Comparison of ENCODE assay signal across 2 cellular contexts in the genomic region with DNA sequence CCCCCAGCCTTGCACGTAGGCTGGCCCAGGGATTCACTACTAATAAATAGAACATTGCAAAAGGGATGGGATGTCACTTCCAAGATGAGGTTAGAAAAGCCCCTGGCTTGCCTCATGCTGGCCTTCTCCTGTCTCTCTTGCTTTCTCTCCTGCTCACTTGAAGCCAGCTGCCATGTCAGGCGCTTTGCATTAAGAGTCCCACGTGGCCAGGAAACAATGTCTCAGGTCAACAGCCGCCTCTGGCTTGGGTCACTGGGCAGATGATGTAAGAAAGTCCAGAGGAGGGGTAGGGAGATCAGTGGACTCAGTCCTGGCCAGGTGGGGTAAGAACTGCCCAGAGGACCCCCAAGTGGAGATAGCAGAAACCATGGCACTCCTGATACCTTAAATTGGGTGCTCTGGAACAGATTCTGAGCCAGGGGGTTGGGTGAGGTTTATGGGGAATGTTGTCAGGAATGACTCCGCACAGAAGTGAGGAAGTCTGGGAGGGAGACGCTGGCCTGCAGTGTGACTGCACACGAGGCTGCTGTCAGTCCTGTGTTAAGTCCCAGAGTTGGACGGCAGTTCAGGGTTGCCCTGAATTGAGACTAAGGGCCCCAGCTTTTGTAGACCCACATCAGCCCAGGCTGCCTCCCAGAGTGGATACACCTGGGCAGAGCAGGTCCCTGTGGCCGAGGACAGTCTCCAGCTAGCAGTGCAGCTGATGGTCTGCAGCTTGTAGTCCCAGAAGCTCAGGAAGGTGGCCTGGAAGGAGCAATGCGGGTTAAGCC.
TF ChIP-seq lines count a peak whose summit lies in the region.

No MANE protein-coding gene starts in this region.

TF ChIP-seq in HepG2, 621 proteins besides CTCF, POLR2A, EP300 and RAD21:
- TF ChIP-seq, protein P1, sequence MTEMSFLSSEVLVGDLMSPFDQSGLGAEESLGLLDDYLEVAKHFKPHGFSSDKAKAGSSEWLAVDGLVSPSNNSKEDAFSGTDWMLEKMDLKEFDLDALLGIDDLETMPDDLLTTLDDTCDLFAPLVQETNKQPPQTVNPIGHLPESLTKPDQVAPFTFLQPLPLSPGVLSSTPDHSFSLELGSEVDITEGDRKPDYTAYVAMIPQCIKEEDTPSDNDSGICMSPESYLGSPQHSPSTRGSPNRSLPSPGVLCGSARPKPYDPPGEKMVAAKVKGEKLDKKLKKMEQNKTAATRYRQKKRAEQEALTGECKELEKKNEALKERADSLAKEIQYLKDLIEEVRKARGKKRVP (CRISPR knock-in tag; IDR thresholded peaks at IDR 0.05) = 0 out of 4 replicates have a peak, but pooled peaks of 1 of the 2 experiments have one; percentile 35
- no peak for TF ChIP-seq MIER2 (CRISPR knock-in tag; IDR thresholded peaks at IDR 0.05)
- TF ChIP-seq, protein P2, sequence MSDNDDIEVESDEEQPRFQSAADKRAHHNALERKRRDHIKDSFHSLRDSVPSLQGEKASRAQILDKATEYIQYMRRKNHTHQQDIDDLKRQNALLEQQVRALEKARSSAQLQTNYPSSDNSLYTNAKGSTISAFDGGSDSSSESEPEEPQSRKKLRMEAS (IDR thresholded peaks at IDR 0.05) = peak; percentile 16; the same call in 1 of the 2 replicates
- no peak for TF ChIP-seq SUZ12 (IDR thresholded peaks at IDR 0.05; ENCODE audit: low read depth, low read length)
- TF ChIP-seq, protein P3, sequence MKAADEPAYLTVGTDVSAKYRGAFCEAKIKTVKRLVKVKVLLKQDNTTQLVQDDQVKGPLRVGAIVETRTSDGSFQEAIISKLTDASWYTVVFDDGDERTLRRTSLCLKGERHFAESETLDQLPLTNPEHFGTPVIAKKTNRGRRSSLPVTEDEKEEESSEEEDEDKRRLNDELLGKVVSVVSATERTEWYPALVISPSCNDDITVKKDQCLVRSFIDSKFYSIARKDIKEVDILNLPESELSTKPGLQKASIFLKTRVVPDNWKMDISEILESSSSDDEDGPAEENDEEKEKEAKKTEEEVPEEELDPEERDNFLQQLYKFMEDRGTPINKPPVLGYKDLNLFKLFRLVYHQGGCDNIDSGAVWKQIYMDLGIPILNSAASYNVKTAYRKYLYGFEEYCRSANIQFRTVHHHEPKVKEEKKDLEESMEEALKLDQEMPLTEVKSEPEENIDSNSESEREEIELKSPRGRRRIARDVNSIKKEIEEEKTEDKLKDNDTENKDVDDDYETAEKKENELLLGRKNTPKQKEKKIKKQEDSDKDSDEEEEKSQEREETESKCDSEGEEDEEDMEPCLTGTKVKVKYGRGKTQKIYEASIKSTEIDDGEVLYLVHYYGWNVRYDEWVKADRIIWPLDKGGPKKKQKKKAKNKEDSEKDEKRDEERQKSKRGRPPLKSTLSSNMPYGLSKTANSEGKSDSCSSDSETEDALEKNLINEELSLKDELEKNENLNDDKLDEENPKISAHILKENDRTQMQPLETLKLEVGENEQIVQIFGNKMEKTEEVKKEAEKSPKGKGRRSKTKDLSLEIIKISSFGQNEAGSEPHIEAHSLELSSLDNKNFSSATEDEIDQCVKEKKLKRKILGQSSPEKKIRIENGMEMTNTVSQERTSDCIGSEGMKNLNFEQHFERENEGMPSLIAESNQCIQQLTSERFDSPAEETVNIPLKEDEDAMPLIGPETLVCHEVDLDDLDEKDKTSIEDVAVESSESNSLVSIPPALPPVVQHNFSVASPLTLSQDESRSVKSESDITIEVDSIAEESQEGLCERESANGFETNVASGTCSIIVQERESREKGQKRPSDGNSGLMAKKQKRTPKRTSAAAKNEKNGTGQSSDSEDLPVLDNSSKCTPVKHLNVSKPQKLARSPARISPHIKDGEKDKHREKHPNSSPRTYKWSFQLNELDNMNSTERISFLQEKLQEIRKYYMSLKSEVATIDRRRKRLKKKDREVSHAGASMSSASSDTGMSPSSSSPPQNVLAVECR (CRISPR knock-in tag; IDR thresholded peaks at IDR 0.05; ENCODE audit: borderline replicate concordance) = no peak
- TF ChIP-seq, protein P4, sequence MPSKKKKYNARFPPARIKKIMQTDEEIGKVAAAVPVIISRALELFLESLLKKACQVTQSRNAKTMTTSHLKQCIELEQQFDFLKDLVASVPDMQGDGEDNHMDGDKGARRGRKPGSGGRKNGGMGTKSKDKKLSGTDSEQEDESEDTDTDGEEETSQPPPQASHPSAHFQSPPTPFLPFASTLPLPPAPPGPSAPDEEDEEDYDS (CRISPR knock-in tag; IDR thresholded peaks at IDR 0.05) = no peak
- TF ChIP-seq NR1H2 (CRISPR knock-in tag; IDR thresholded peaks at IDR 0.05; ENCODE audit: borderline replicate concordance, low read depth) = no peak

TF ChIP-seq in H1, 55 proteins besides CTCF, POLR2A, EP300 and RAD21:
- TF ChIP-seq CHD1 (IDR thresholded peaks at IDR 0.05; ENCODE audit: low read depth, low read length) (no peak), SIN3A (conservative IDR thresholded peaks at IDR 0.05 in 1 of 2, IDR thresholded peaks at IDR 0.05 in 1 of 2; ENCODE audit: low read depth in 1 of 2, low read length in 2 of 2) (no peak), SP2 (IDR thresholded peaks at IDR 0.05; ENCODE audit: low read length) (no peak), JUN (IDR thresholded peaks at IDR 0.05; ENCODE audit: low read depth, low read length) (no peak), CHD2 (IDR thresholded peaks at IDR 0.05; ENCODE audit: low read length) (no peak), GTF2F1 (IDR thresholded peaks at IDR 0.05; ENCODE audit: borderline replicate concordance, low read depth, low read length) (no peak), TAF1 (IDR thresholded peaks at IDR 0.05; ENCODE audit: low read depth, low read length) (no peak), SUZ12 (IDR thresholded peaks at IDR 0.05; ENCODE audit: low read length) (no peak), JUND (IDR thresholded peaks at IDR 0.05; ENCODE audit: low read length) (no peak), BRCA1 (IDR thresholded peaks at IDR 0.05; ENCODE audit: low read depth, low read length) (no peak), BCL11A (IDR thresholded peaks at IDR 0.05; ENCODE audit: low read depth in 2 of 2, low read length in 2 of 2) (no peak), ZNF274 (IDR thresholded peaks at IDR 0.05; ENCODE audit: borderline replicate concordance, extremely low read depth, low read length) (no peak), GABPA (IDR thresholded peaks at IDR 0.05; ENCODE audit: borderline replicate concordance, insufficient read depth, low read length) (no peak), NANOG (IDR thresholded peaks at IDR 0.05; ENCODE audit: insufficient read depth, low read depth, low read length, poor library complexity, severe bottlenecking) (no peak), SRF (IDR thresholded peaks at IDR 0.05; ENCODE audit: low read depth, low read length) (no peak)
- TF ChIP-seq, protein P5, sequence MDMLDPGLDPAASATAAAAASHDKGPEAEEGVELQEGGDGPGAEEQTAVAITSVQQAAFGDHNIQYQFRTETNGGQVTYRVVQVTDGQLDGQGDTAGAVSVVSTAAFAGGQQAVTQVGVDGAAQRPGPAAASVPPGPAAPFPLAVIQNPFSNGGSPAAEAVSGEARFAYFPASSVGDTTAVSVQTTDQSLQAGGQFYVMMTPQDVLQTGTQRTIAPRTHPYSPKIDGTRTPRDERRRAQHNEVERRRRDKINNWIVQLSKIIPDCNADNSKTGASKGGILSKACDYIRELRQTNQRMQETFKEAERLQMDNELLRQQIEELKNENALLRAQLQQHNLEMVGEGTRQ (IDR thresholded peaks at IDR 0.05; ENCODE audit: low read length) = no peak
- TF ChIP-seq, protein P6, sequence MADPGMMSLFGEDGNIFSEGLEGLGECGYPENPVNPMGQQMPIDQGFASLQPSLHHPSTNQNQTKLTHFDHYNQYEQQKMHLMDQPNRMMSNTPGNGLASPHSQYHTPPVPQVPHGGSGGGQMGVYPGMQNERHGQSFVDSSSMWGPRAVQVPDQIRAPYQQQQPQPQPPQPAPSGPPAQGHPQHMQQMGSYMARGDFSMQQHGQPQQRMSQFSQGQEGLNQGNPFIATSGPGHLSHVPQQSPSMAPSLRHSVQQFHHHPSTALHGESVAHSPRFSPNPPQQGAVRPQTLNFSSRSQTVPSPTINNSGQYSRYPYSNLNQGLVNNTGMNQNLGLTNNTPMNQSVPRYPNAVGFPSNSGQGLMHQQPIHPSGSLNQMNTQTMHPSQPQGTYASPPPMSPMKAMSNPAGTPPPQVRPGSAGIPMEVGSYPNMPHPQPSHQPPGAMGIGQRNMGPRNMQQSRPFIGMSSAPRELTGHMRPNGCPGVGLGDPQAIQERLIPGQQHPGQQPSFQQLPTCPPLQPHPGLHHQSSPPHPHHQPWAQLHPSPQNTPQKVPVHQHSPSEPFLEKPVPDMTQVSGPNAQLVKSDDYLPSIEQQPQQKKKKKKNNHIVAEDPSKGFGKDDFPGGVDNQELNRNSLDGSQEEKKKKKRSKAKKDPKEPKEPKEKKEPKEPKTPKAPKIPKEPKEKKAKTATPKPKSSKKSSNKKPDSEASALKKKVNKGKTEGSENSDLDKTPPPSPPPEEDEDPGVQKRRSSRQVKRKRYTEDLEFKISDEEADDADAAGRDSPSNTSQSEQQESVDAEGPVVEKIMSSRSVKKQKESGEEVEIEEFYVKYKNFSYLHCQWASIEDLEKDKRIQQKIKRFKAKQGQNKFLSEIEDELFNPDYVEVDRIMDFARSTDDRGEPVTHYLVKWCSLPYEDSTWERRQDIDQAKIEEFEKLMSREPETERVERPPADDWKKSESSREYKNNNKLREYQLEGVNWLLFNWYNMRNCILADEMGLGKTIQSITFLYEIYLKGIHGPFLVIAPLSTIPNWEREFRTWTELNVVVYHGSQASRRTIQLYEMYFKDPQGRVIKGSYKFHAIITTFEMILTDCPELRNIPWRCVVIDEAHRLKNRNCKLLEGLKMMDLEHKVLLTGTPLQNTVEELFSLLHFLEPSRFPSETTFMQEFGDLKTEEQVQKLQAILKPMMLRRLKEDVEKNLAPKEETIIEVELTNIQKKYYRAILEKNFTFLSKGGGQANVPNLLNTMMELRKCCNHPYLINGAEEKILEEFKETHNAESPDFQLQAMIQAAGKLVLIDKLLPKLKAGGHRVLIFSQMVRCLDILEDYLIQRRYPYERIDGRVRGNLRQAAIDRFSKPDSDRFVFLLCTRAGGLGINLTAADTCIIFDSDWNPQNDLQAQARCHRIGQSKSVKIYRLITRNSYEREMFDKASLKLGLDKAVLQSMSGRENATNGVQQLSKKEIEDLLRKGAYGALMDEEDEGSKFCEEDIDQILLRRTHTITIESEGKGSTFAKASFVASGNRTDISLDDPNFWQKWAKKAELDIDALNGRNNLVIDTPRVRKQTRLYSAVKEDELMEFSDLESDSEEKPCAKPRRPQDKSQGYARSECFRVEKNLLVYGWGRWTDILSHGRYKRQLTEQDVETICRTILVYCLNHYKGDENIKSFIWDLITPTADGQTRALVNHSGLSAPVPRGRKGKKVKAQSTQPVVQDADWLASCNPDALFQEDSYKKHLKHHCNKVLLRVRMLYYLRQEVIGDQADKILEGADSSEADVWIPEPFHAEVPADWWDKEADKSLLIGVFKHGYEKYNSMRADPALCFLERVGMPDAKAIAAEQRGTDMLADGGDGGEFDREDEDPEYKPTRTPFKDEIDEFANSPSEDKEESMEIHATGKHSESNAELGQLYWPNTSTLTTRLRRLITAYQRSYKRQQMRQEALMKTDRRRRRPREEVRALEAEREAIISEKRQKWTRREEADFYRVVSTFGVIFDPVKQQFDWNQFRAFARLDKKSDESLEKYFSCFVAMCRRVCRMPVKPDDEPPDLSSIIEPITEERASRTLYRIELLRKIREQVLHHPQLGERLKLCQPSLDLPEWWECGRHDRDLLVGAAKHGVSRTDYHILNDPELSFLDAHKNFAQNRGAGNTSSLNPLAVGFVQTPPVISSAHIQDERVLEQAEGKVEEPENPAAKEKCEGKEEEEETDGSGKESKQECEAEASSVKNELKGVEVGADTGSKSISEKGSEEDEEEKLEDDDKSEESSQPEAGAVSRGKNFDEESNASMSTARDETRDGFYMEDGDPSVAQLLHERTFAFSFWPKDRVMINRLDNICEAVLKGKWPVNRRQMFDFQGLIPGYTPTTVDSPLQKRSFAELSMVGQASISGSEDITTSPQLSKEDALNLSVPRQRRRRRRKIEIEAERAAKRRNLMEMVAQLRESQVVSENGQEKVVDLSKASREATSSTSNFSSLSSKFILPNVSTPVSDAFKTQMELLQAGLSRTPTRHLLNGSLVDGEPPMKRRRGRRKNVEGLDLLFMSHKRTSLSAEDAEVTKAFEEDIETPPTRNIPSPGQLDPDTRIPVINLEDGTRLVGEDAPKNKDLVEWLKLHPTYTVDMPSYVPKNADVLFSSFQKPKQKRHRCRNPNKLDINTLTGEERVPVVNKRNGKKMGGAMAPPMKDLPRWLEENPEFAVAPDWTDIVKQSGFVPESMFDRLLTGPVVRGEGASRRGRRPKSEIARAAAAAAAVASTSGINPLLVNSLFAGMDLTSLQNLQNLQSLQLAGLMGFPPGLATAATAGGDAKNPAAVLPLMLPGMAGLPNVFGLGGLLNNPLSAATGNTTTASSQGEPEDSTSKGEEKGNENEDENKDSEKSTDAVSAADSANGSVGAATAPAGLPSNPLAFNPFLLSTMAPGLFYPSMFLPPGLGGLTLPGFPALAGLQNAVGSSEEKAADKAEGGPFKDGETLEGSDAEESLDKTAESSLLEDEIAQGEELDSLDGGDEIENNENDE (IDR thresholded peaks at IDR 0.05; ENCODE audit: insufficient replicate concordance, low read length) = no peak
- TF ChIP-seq, protein P7, sequence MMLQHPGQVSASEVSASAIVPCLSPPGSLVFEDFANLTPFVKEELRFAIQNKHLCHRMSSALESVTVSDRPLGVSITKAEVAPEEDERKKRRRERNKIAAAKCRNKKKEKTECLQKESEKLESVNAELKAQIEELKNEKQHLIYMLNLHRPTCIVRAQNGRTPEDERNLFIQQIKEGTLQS (IDR thresholded peaks at IDR 0.05; ENCODE audit: insufficient read depth, low read depth, low read length) = no peak
